Comparison of ENCODE assay signal across 12 cellular contexts in the genomic region with DNA sequence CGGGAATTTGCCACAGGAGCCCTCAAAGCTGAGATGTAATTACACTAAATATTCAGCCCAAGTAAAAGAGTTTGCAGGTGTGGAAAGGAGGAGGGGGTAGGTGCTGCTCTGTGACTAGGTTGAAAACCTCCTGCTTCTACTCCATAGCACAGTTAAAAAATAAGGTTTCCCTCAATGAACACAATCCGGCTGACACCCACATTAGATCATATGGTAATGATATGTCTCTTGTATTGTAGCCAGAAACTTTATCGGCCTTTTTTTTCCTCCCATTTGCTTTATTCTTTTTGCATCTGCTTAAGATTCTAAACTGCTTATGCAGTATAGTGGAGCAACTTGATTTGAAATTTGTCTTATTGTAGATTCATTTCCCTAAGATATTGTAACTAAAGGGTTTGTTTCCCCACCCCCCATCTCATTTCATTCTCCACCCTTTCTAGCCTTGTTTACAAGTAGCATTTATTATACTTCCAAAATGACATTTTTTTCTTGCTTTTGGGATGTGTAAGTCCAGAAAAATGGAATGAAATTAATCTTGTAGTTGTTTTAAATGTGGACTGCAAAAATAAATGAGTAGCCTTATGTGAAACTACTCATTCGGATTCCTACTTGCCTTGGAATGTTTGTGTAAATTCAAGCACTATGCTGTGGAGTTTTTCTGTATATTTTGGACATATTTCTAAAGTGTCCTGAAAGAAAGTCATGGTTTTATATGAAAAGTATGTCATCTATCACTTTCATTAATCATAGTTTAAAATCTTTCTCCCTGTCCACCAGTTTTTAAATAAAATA. TPM values are rescaled to one million over a fixed set of nuclear protein-coding genes. Genes with fewer than 3 reads are reported as not detected.
DNase-seq lines count a peak whose midpoint lies in the region; ATAC-seq and TF ChIP-seq lines count a peak whose summit lies in the region.
"Had no signal": no experiment of that assay in that cellular context is flagged by ENCODE, and none has a peak within 500 bp of the region (broad histone marks: within the 10 kb centered on the region; RNA-seq: fewer than 3 reads in every experiment).

A gene with protein sequence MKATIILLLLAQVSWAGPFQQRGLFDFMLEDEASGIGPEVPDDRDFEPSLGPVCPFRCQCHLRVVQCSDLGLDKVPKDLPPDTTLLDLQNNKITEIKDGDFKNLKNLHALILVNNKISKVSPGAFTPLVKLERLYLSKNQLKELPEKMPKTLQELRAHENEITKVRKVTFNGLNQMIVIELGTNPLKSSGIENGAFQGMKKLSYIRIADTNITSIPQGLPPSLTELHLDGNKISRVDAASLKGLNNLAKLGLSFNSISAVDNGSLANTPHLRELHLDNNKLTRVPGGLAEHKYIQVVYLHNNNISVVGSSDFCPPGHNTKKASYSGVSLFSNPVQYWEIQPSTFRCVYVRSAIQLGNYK (minus strand): TSS at position 154 of the 792 bp plus-strand sequence. CDS start 4,265 bp downstream, outside the sequence.

- H2AFZ ChIP-seq in mammary epithelial cell (ENCODE audit: low read depth, low read length) = no peak within 1 kb of the TSS
- peak within 1 kb of the TSS; percentile 79 for H2AFZ ChIP-seq in osteoblast (ENCODE audit: low read length)

- no peaks in the 10 kb centered on the region for H3K36me3 ChIP-seq in mammary epithelial cell (ENCODE audit: insufficient read depth, low read length)
- H3K36me3 ChIP-seq in osteoblast (ENCODE audit: insufficient read depth, low read length) = no peaks in the 10 kb centered on the region

- ATAC-seq in Right ventricle myocardium inferior (peak; percentile 30), HG03342 (IDR thresholded peaks at IDR 0.05; ENCODE audit: unreplicated experiment) (no peak), GM21619 (IDR thresholded peaks at IDR 0.05; ENCODE audit: unreplicated experiment) (no peak)

- no peaks in the 10 kb centered on the region for H3K4me1 Mint-ChIP-seq in MCF 10A (ENCODE audit: insufficient read depth, unreplicated experiment)

- TF ChIP-seq CTCF in MCF 10A (IDR thresholded peaks at IDR 0.05; ENCODE audit: unreplicated experiment) (no peak), mammary epithelial cell (conservative IDR thresholded peaks at IDR 0.05 in 1 of 2, IDR thresholded peaks at IDR 0.05 in 1 of 2; ENCODE audit: extremely low read depth in 1 of 2, insufficient read depth in 1 of 2, low read depth in 1 of 2, low read length in 2 of 2) (no peak), osteoblast (IDR thresholded peaks at IDR 0.05; ENCODE audit: extremely low read depth, low read depth, low read length) (no peak)

- in situ Hi-C loops in mammary epithelial cell (cut with MboI; ENCODE audit: low sequenced_read_pairs in 2 of 2) = no loop called here

- H3K9me3 Mint-ChIP-seq in MCF 10A (ENCODE audit: unreplicated experiment) = no peaks in the 10 kb centered on the region

- H3K4me2 ChIP-seq in mammary epithelial cell (ENCODE audit: insufficient read depth, low read depth, low read length) = no peak within 1 kb of the TSS
- peak within 1 kb of the TSS; percentile 76 for H3K4me2 ChIP-seq in osteoblast (ENCODE audit: insufficient read depth, low read length)

- H3K27ac Mint-ChIP-seq in MCF 10A (ENCODE audit: low read depth, unreplicated experiment) = no peak within 1 kb of the TSS

- BruUV-seq in MCF 10A (replicated peaks; lab: Mats Ljungman, UMichigan) = no TSS peak
- no TSS peak for BruUV-seq in mammary epithelial cell (replicated peaks; lab: Mats Ljungman, UMichigan)

- no peak within 1 kb of the TSS for H3K4me3 ChIP-seq in mammary epithelial cell (replicated peaks in 1 of 3; ENCODE audit: insufficient read depth in 1 of 3, low read depth in 2 of 3, low read length in 3 of 3)
- peak within 1 kb of the TSS; percentile 73 for H3K4me3 ChIP-seq in osteoblast (ENCODE audit: insufficient read depth, low read length)

- dilution Hi-C loops in mammary epithelial cell (cut with HindIII; ENCODE audit: low sequenced_read_pairs) = no loop called here

- WGBS in mammary epithelial cell (ENCODE audit: low coverage, missing lambda C conversion rate) = 77% methylated on average over 4 of the region's 4 CpGs

- H3K27me3 ChIP-seq in mammary epithelial cell (ENCODE audit: insufficient read depth, low read length) = no peaks in the 10 kb centered on the region
- no peaks in the 10 kb centered on the region for H3K27me3 ChIP-seq in osteoblast (ENCODE audit: insufficient read depth, low read length)

- peaks cover 42% of the 10 kb centered on the region for H3K27me3 Mint-ChIP-seq in MCF 10A (ENCODE audit: insufficient read depth, unreplicated experiment)

- POLR2A ChIA-PET in MCF 10A (lab: Yijun Ruan, JAX) = interaction anchor here (0.9 kb wide), 1 partner anchor 9 kb away, joined by 4 read pairs; no protein-coding TSS in a partner anchor

- H3K27ac ChIP-seq in mammary epithelial cell (ENCODE audit: insufficient read depth, low read depth, low read length) (no peak within 1 kb of the TSS), osteoblast (ENCODE audit: low read depth, low read length) (peak within 1 kb of the TSS; percentile 70)

- CTCF ChIA-PET in MCF 10A (lab: Yijun Ruan, JAX) = no interaction called here
- CTCF ChIA-PET in mammary epithelial cell (lab: Charles Lee; ENCODE audit: low non-redundant PET) = no interaction called here

- no peak within 1 kb of the TSS for H3K4me3 Mint-ChIP-seq in MCF 10A (ENCODE audit: unreplicated experiment)

- H3K9me3 ChIP-seq in mammary epithelial cell (replicated peaks; ENCODE audit: insufficient read depth, low read length) = no peaks in the 10 kb centered on the region
- no peaks in the 10 kb centered on the region for H3K9me3 ChIP-seq in osteoblast (ENCODE audit: low read depth, low read length)

- no peak for DNase-seq in MCF 10A (ENCODE audit: unreplicated experiment)
- no peak for DNase-seq in mammary epithelial cell
- no peak for DNase-seq in Right ventricle myocardium inferior (ENCODE audit: missing footprints)
- no peak for DNase-seq in osteoblast (ENCODE audit: insufficient read length, low spot score, missing footprints)
- no peak for DNase-seq in stimulated activated CD4-positive, alpha-beta T cell treated with anti-CD3 and anti-CD28 coated beads, Interleukin-2, amount 100 ng/mL, for 48 hours
- DNase-seq in activated CD4-positive, alpha-beta T cell treated with anti-CD3 and anti-CD28 coated beads, Interleukin-2, amount 50 U/mL, for 4 hours = no peak
- DNase-seq: activated effector memory CD4-positive, alpha-beta T cell treated with Interleukin-2 at 50 U/mL for 16 hours; NCI-H345; stimulated activated CD4-positive, alpha-beta T cell treated with anti-CD3 and anti-CD28 coated beads, Interleukin-15, amount 100 ng/mL, for 24 hours had no signal

- H3K4me1 ChIP-seq in mammary epithelial cell (ENCODE audit: insufficient read depth, low read length) (no peaks in the 10 kb centered on the region), osteoblast (ENCODE audit: insufficient read depth, low read length) (peaks cover 39% of the 10 kb centered on the region)

- no peaks in the 10 kb centered on the region for H3K79me2 ChIP-seq in mammary epithelial cell (ENCODE audit: insufficient read depth, low read length)
- H3K79me2 ChIP-seq in osteoblast (ENCODE audit: insufficient read depth, low read length) = peaks cover 30% of the 10 kb centered on the region

- no peak within 1 kb of the TSS for H3K9ac ChIP-seq in mammary epithelial cell (ENCODE audit: insufficient read depth, low read length)

- intact Hi-C loops in MCF 10A (cut with micrococcal nuclease) (no loop called here), mammary epithelial cell (cut with micrococcal nuclease) (no loop called here), Right ventricle myocardium inferior (cut with DNase I) (loop anchor here (5.0 kb wide), 1 partner anchor 89 kb away; no protein-coding TSS in a partner anchor)

- no peaks in the 10 kb centered on the region for H4K20me1 ChIP-seq in mammary epithelial cell (ENCODE audit: insufficient read depth, low read length)
- H4K20me1 ChIP-seq in osteoblast (ENCODE audit: insufficient read depth, low read length) = no peaks in the 10 kb centered on the region

- no peaks in the 10 kb centered on the region for H3K36me3 Mint-ChIP-seq in MCF 10A (ENCODE audit: insufficient read depth, unreplicated experiment)

RNA-seq across cellular contexts. Expression of the gene that starts here (rescaled TPM):
- total RNA-seq in MCF 10A (2022) = 33.1 and 46.5 TPM in 2 replicates
- 1 to 10 TPM in 1 of 2 donors, under 1 TPM in 1; 0.75 to 3.2 TPM for total RNA-seq in mammary epithelial cell
- 11.4 TPM for polyA plus RNA-seq in mammary epithelial cell
- polyA minus RNA-seq in mammary epithelial cell = not detected
- 1,037 TPM for total RNA-seq in Right ventricle myocardium inferior
- total RNA-seq in osteoblast = 1,107 and 1,400 TPM in 2 replicates
- total RNA-seq: HT-29 had no signal

Comparison
In these comparisons a context has a peak if more than half of its experiments do, and no peak if none do; other contexts are left out.
1. RNA of the gene that starts here (total RNA-seq): 1,107 to 1,400 TPM in osteoblast and 1,037 TPM in Right ventricle myocardium inferior (single experiment); 33.1 to 46.5 TPM in MCF 10A and 0.75 to 3.2 TPM in mammary epithelial cell; every median in the first group is over 10 times any median in the second.